8 cellular contexts compared by ENCODE assay signal in genomic region chr7:86470763-86471162, GRCh38.
"Had no signal": no experiment of that assay in that cellular context is flagged by ENCODE, and none has a peak within 500 bp of the region (broad histone marks: within the 10 kb centered on the region; RNA-seq: fewer than 3 reads in every experiment).

No MANE protein-coding gene starts in this region.

- ATAC-seq: HCT116, K562 had no signal

- DNase-seq: GM23248, GOT3, H7, HFFc6, IMR-90 had no signal

- H3K27ac Mint-ChIP-seq: HFFc6 had no signal

- H3K4me3 Mint-ChIP-seq: HFFc6 had no signal

- H3K9me3 Mint-ChIP-seq: HFFc6 had no signal

- H3K4me3 ChIP-seq: GM23248, HAP-1, K562 had no signal
